ENCODE assay signal across 11 cellular contexts in genomic region chr18:70640336-70640887, GRCh38.
"Had no signal": no experiment of that assay in that cellular context is flagged by ENCODE, and none has a peak within 500 bp of the region (broad histone marks: within the 10 kb centered on the region; RNA-seq: fewer than 3 reads in every experiment).

No MANE protein-coding gene starts in this region.

- H3K27me3 ChIP-seq: adrenal gland, gastroesophageal sphincter, pancreas, sigmoid colon, spleen had no signal

- H3K4me3 ChIP-seq: adrenal gland, gastroesophageal sphincter, pancreas, sigmoid colon, spleen, thoracic aorta had no signal

- H3K27ac Mint-ChIP-seq: activated B cell treated with CpG ODN at 0.5 μM for 24 hours; activated CD4-positive, alpha-beta T cell treated with anti-CD3 and anti-CD28 coated beads, Interleukin-2, amount 10 ng/mL, durations not matched to agents 24 days and 14 days; naive B cell; T-helper 1 cell treated with Interleukin-12 subunit alpha and Interleukin-12 subunit beta and Interleukin-4 antibody, amounts not matched to agents 30 μg/mL and 1 μg/mL, for 36 hours had no signal

- H3K4me1 Mint-ChIP-seq: activated B cell treated with CpG ODN at 0.5 μM for 24 hours; activated CD4-positive, alpha-beta T cell treated with anti-CD3 and anti-CD28 coated beads, Interleukin-2, amount 10 ng/mL, durations not matched to agents 24 days and 14 days; naive B cell had no signal

- H3K4me1 ChIP-seq: adrenal gland, gastroesophageal sphincter, pancreas, sigmoid colon, spleen had no signal

- H3K4me3 Mint-ChIP-seq: activated B cell treated with CpG ODN at 0.5 μM for 24 hours; activated CD4-positive, alpha-beta T cell treated with anti-CD3 and anti-CD28 coated beads, Interleukin-2, amount 10 ng/mL, durations not matched to agents 24 days and 14 days; naive B cell; T-helper 1 cell treated with Interleukin-12 subunit alpha and Interleukin-12 subunit beta and Interleukin-4 antibody, amounts not matched to agents 30 μg/mL and 1 μg/mL, for 36 hours had no signal

- H3K36me3 Mint-ChIP-seq: naive B cell had no signal

- H3K27ac ChIP-seq: adrenal gland, gastroesophageal sphincter, sigmoid colon, spleen, thoracic aorta had no signal

- H3K27me3 Mint-ChIP-seq: activated B cell treated with CpG ODN at 0.5 μM for 24 hours; activated CD4-positive, alpha-beta T cell treated with anti-CD3 and anti-CD28 coated beads, Interleukin-2, amount 10 ng/mL, durations not matched to agents 24 days and 14 days; naive B cell had no signal

- DNase-seq: activated B cell treated with CpG ODN at 0.5 μM for 24 hours; activated CD4-positive, alpha-beta T cell treated with anti-CD3 and anti-CD28 coated beads, Interleukin-2, amount 10 ng/mL, durations not matched to agents 24 days and 14 days; adrenal gland; midbrain; naive B cell; pancreas; sigmoid colon; spleen had no signal

- ATAC-seq: gastroesophageal sphincter had no signal

- H3K9me3 Mint-ChIP-seq: activated B cell treated with CpG ODN at 0.5 μM for 24 hours; T-helper 1 cell treated with Interleukin-12 subunit alpha and Interleukin-12 subunit beta and Interleukin-4 antibody, amounts not matched to agents 30 μg/mL and 1 μg/mL, for 36 hours had no signal

- H3K36me3 ChIP-seq: adrenal gland, gastroesophageal sphincter, pancreas, sigmoid colon, spleen, thoracic aorta had no signal

- H3K9me3 ChIP-seq: adrenal gland, pancreas, spleen, thoracic aorta had no signal
